ENCODE assay signal across 11 cellular contexts in genomic region chr10:58651040-58651439, GRCh38.
DNase-seq lines count a peak whose midpoint lies in the region; ATAC-seq lines count a peak whose summit lies in the region.
"Had no signal": no experiment of that assay in that cellular context is flagged by ENCODE, and none has a peak within 500 bp of the region (broad histone marks: within the 10 kb centered on the region; RNA-seq: fewer than 3 reads in every experiment).

No MANE protein-coding gene starts in this region.

- no peak overlapping the region for H3K23ac ChIP-seq in neuronal stem cell (ENCODE audit: low read depth, low read length, poor library complexity)

- 37 to 44% methylated on average over 5 of the region's 5 CpGs for WGBS in GM23248 (ENCODE audit: low coverage in 1 of 2, low lambda C conversion rate in 2 of 2, missing lambda C conversion rate in 2 of 2), 2 experiments
- WGBS in neuronal stem cell (ENCODE audit: extremely low coverage in 2 of 2, insufficient read length in 2 of 2, insufficient replicate concordance in 1 of 2), 2 donors, result no CpG with 5 or more reads among the region's 5 CpGs

- H3K9me3 ChIP-seq in GM23248 (ENCODE audit: low read depth) (no peaks in the 10 kb centered on the region), duodenal mucosa (ENCODE audit: control insufficient read depth in 1 of 2, low read length in 2 of 2) (no peaks in the 10 kb centered on the region), neuronal stem cell (replicated peaks in 1 of 2; ENCODE audit: control insufficient read depth in 2 of 2, insufficient read depth in 1 of 2, low read depth in 1 of 2, low read length in 2 of 2) (no peaks in the 10 kb centered on the region)

- H4K20me1 ChIP-seq in GM23248 (ENCODE audit: insufficient read depth), result no peaks in the 10 kb centered on the region

- H4K91ac ChIP-seq in neuronal stem cell (ENCODE audit: low read depth, low read length, poor library complexity), result no peak overlapping the region

- in situ Hi-C loops in GM23248 (cut with MboI), result no loop called here

- no peak overlapping the region for H4K8ac ChIP-seq in neuronal stem cell (ENCODE audit: low read depth, low read length)

- H2BK15ac ChIP-seq in neuronal stem cell (ENCODE audit: low read length), result no peak overlapping the region

- H3K27ac ChIP-seq in GM23248 (0 out of 2 replicates have a peak overlapping the region, but pooled peaks have one; percentile 15), duodenal mucosa (ENCODE audit: low read depth, low read length) (peak overlapping the region; percentile 10), neuronal stem cell (replicated peaks; ENCODE audit: low read length) (no peak overlapping the region)

- H2BK12ac ChIP-seq in neuronal stem cell (ENCODE audit: low read length), result no peak overlapping the region

- H3K79me1 ChIP-seq in neuronal stem cell (ENCODE audit: low read depth, low read length), result no peaks in the 10 kb centered on the region

- H3K14ac ChIP-seq in neuronal stem cell (ENCODE audit: low read length), result no peak overlapping the region

- no peak overlapping the region for H2BK120ac ChIP-seq in neuronal stem cell (ENCODE audit: low read depth, low read length)

- no peak overlapping the region for H2BK5ac ChIP-seq in neuronal stem cell (ENCODE audit: low read length)

- H2AK5ac ChIP-seq in neuronal stem cell (ENCODE audit: low read depth, low read length), result no peak overlapping the region

- no peaks in the 10 kb centered on the region for H3K27me3 ChIP-seq in GM23248 (replicated peaks; ENCODE audit: insufficient read depth)
- H3K27me3 ChIP-seq in duodenal mucosa (ENCODE audit: control insufficient read depth in 1 of 2, insufficient read depth in 2 of 2, low read length in 2 of 2), result no peaks in the 10 kb centered on the region
- H3K27me3 ChIP-seq in neuronal stem cell (ENCODE audit: control insufficient read depth in 3 of 3, insufficient read depth in 3 of 3, low read depth in 1 of 3, low read length in 3 of 3), result no peaks in the 10 kb centered on the region

- H3K18ac ChIP-seq in neuronal stem cell (ENCODE audit: low read length), result no peak overlapping the region

- H3K36me3 ChIP-seq in GM23248 (ENCODE audit: low read depth) (no peaks in the 10 kb centered on the region), duodenal mucosa (ENCODE audit: control insufficient read depth in 1 of 2, insufficient read depth in 2 of 2, low read length in 2 of 2) (no peaks in the 10 kb centered on the region), neuronal stem cell (replicated peaks in 1 of 2; ENCODE audit: control insufficient read depth in 2 of 2, insufficient read depth in 2 of 2, low read length in 2 of 2) (no peaks in the 10 kb centered on the region)

- H3K4me1 ChIP-seq in GM23248 (ENCODE audit: insufficient read depth) (peaks cover 63% of the 10 kb centered on the region), duodenal mucosa (ENCODE audit: control insufficient read depth in 1 of 2, insufficient read depth in 2 of 2, low read length in 2 of 2) (no peaks in the 10 kb centered on the region), neuronal stem cell (ENCODE audit: control insufficient read depth in 2 of 2, insufficient read depth in 1 of 2, low read depth in 1 of 2, low read length in 2 of 2) (no peaks in the 10 kb centered on the region)

- H3K79me2 ChIP-seq in GM23248 (ENCODE audit: insufficient read depth), result peaks cover 69% of the 10 kb centered on the region

- peaks cover 52% of the 10 kb centered on the region for H3F3A ChIP-seq in GM23248 (ENCODE audit: insufficient read depth)

- no peak for ATAC-seq in GM21825 (IDR thresholded peaks at IDR 0.05; ENCODE audit: unreplicated experiment)
- ATAC-seq: GM23338 had no signal

- H3K4me2 ChIP-seq in GM23248 (ENCODE audit: unreplicated experiment) (no peak overlapping the region), neuronal stem cell (ENCODE audit: insufficient read depth, low read length, poor library complexity, severe bottlenecking) (no peak overlapping the region)
- H3K4me2 ChIP-seq: GM23338 had no signal

- H2AFZ ChIP-seq in GM23248 (no peak overlapping the region), neuronal stem cell (ENCODE audit: low read length) (peak overlapping the region; percentile 35)
- H2AFZ ChIP-seq: GM23338 had no signal

- no peaks in the 10 kb centered on the region for H3K9me2 ChIP-seq in GM23248 (ENCODE audit: insufficient read depth)

- H3K9ac ChIP-seq in GM23248, result no peak overlapping the region
- no peak overlapping the region for H3K9ac ChIP-seq in duodenal mucosa (ENCODE audit: low read depth in 1 of 2, low read length in 2 of 2)
- no peak overlapping the region for H3K9ac ChIP-seq in neuronal stem cell (ENCODE audit: low read depth, low read length, poor library complexity)

- no peak overlapping the region for H3K4ac ChIP-seq in neuronal stem cell (ENCODE audit: low read length)

- peak; percentile 40 for DNase-seq in GM23248
- DNase-seq in NCI-H774 (lab: John Stamatoyannopoulos, UW), result peak; percentile 15
- no peak for DNase-seq in neuronal stem cell (ENCODE audit: low spot score)
- DNase-seq in stimulated activated naive CD4-positive, alpha-beta T cell (lab: John Stamatoyannopoulos, UW), result no peak
- no peak for DNase-seq in HCEC 1CT
- no peak for DNase-seq in activated effector memory CD4-positive, alpha-beta T cell treated with anti-CD3 and anti-CD28 coated beads, Interleukin-2, amount 50 U/mL, for 16 hours
- DNase-seq: cortex of kidney, NCI-H2107 had no signal

- H3K4me3 ChIP-seq in GM23248, result no peak overlapping the region
- H3K4me3 ChIP-seq in duodenal mucosa (ENCODE audit: low read depth in 1 of 2, low read length in 2 of 2), result no peak overlapping the region
- no peak overlapping the region for H3K4me3 ChIP-seq in neuronal stem cell (ENCODE audit: low read length in 2 of 2)
- H3K4me3 ChIP-seq: GM23338 had no signal

Comparison
In these comparisons a context has a peak if more than half of its experiments do, and no peak if none do; other contexts are left out.
1. DNase-seq: peak in GM23248 (single experiment) and NCI-H774 (single experiment); none in neuronal stem cell (single experiment), stimulated activated naive CD4-positive, alpha-beta T cell (0 of 6), HCEC 1CT (single experiment) and activated effector memory CD4-positive, alpha-beta T cell treated with anti-CD3 and anti-CD28 coated beads, Interleukin-2, amount 50 U/mL, for 16 hours (single experiment).